Comparison of ENCODE assay signal across 20 cellular contexts in the genomic region with DNA sequence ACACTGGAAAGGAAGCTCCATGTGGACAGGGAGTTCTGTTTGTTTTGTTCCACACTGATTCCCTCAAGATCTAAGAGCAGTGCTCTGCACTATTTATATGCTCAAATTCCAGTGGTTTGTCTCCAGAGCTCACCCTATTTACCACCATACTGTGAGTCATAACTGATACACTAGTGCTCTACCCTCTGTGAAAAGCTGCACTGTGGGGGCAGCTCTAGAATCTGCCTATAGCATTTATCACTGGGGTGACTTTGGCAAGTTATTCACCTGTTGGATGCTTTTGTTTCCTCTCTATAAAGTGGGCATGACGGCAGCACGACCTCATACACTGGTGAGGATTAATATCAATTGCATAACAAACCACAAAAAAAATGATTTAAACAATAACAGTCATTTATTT.
DNase-seq lines count a peak whose midpoint lies in the region; ATAC-seq and TF ChIP-seq lines count a peak whose summit lies in the region.
"Had no signal": no experiment of that assay in that cellular context is flagged by ENCODE, and none has a peak within 500 bp of the region (broad histone marks: within the 10 kb centered on the region; RNA-seq: fewer than 3 reads in every experiment).

No MANE protein-coding gene starts in this region.

- no peak overlapping the region for H3K4me3 Mint-ChIP-seq in endodermal cell
- no peak overlapping the region for H3K4me3 Mint-ChIP-seq in activated naive CD8-positive, alpha-beta T cell treated with anti-CD3 and anti-CD28 coated beads, Interleukin-2, amount 50 U/mL, for 24 hours
- H3K4me3 Mint-ChIP-seq: activated CD8-positive, alpha-beta T cell treated with anti-CD3 and anti-CD28 coated beads, Interleukin-2, amount 10 ng/mL, durations not matched to agents 7 days and 5 days; CD4-positive, alpha-beta memory T cell; natural killer cell; type B pancreatic cell had no signal

- no peaks in the 10 kb centered on the region for H3K79me2 ChIP-seq in osteoblast (ENCODE audit: insufficient read depth, low read length)

- no peak overlapping the region for H2AFZ ChIP-seq in osteoblast (ENCODE audit: low read length)

- H3K36me3 ChIP-seq in osteoblast (ENCODE audit: insufficient read depth, low read length) (no peaks in the 10 kb centered on the region), endodermal cell (ENCODE audit: control insufficient read depth, insufficient read depth, low read length) (no peaks in the 10 kb centered on the region), stomach (no peaks in the 10 kb centered on the region)

- 94 to 95% methylated on average over 2 of the region's 2 CpGs for WGBS in endodermal cell (ENCODE audit: insufficient coverage in 1 of 2, insufficient read length in 1 of 2), 2 experiments
- WGBS in stomach, 5 donors = 50 to 91% (median 76%) methylated on average over 2 of the region's 2 CpGs

- TF ChIP-seq CTCF in fibroblast of mammary gland (conservative IDR thresholded peaks at IDR 0.05; ENCODE audit: control insufficient read depth, insufficient read depth, low read depth, low read length) = no peak
- TF ChIP-seq CTCF in osteoblast (IDR thresholded peaks at IDR 0.05; ENCODE audit: extremely low read depth, low read depth, low read length) = no peak
- TF ChIP-seq CTCF in endodermal cell (conservative IDR thresholded peaks at IDR 0.05) = no peak
- no peak for TF ChIP-seq CTCF in stomach (IDR thresholded peaks at IDR 0.05)

- H4K20me1 ChIP-seq in osteoblast (ENCODE audit: insufficient read depth, low read length) = no peaks in the 10 kb centered on the region

- peak; percentile 78 for ATAC-seq in SK-N-SH treated with all-trans-retinoic acid at 6 μM for 48 hours
- ATAC-seq in activated naive CD8-positive, alpha-beta T cell treated with anti-CD3 and anti-CD28 coated beads, Interleukin-2, amount 50 U/mL, for 24 hours = no peak
- ATAC-seq: activated CD8-positive, alpha-beta T cell treated with anti-CD3 and anti-CD28 coated beads, Interleukin-2, amount 10 ng/mL, durations not matched to agents 7 days and 5 days; GM12878; left ventricle myocardium superior; natural killer cell had no signal

- H3K36me3 Mint-ChIP-seq in endodermal cell (ENCODE audit: low read depth) = no peaks in the 10 kb centered on the region
- H3K36me3 Mint-ChIP-seq in activated naive CD8-positive, alpha-beta T cell treated with anti-CD3 and anti-CD28 coated beads, Interleukin-2, amount 50 U/mL, for 24 hours (ENCODE audit: low read depth) = no peaks in the 10 kb centered on the region
- H3K36me3 Mint-ChIP-seq: natural killer cell, type B pancreatic cell had no signal

- no peak overlapping the region for H3K27ac ChIP-seq in osteoblast (ENCODE audit: low read depth, low read length)
- no peak overlapping the region for H3K27ac ChIP-seq in endodermal cell (ENCODE audit: low read depth, low read length)
- no peak overlapping the region for H3K27ac ChIP-seq in stomach

- DNase-seq in H4 (ENCODE audit: low spot score) (peak; percentile 14), fibroblast of mammary gland (ENCODE audit: low read depth) (peak; percentile 72), osteoblast (ENCODE audit: insufficient read length, low spot score, missing footprints) (peak; percentile 71), endodermal cell (no peak), stomach (no peak), T-helper 2 cell (no peak)
- no peak for DNase-seq in activated naive CD8-positive, alpha-beta T cell treated with anti-CD3 and anti-CD28 coated beads, Interleukin-2, amount 50 U/mL, for 24 hours
- DNase-seq: activated CD8-positive, alpha-beta T cell treated with anti-CD3 and anti-CD28 coated beads, Interleukin-2, amount 10 ng/mL, durations not matched to agents 7 days and 5 days; CD4-positive, alpha-beta memory T cell; effector memory CD4-positive, alpha-beta T cell; left ventricle myocardium superior; natural killer cell; NCI-H2081; NCI-H82; Right ventricle myocardium superior; stimulated activated CD4-positive, alpha-beta T cell treated with anti-CD3 and anti-CD28 coated beads, Interleukin-2, amount 100 ng/mL, for 48 hours; T-helper 9 cell had no signal

- H3K4me2 ChIP-seq in osteoblast (ENCODE audit: insufficient read depth, low read length) = no peak overlapping the region

- H3K4me1 ChIP-seq in osteoblast (ENCODE audit: insufficient read depth, low read length) (peaks cover 5% of the 10 kb centered on the region), endodermal cell (ENCODE audit: control insufficient read depth, insufficient read depth, low read length) (no peaks in the 10 kb centered on the region), stomach (no peaks in the 10 kb centered on the region)

- H3K9me3 Mint-ChIP-seq in endodermal cell = no peaks in the 10 kb centered on the region
- peaks cover 4% of the 10 kb centered on the region for H3K9me3 Mint-ChIP-seq in activated naive CD8-positive, alpha-beta T cell treated with anti-CD3 and anti-CD28 coated beads, Interleukin-2, amount 50 U/mL, for 24 hours
- H3K9me3 Mint-ChIP-seq: type B pancreatic cell had no signal

- no peak overlapping the region for H3K9ac ChIP-seq in endodermal cell (ENCODE audit: extremely low read depth, low read length, poor library complexity, severe bottlenecking)

- H3K27me3 Mint-ChIP-seq in endodermal cell (ENCODE audit: insufficient read depth) = peaks cover 3% of the 10 kb centered on the region
- no peaks in the 10 kb centered on the region for H3K27me3 Mint-ChIP-seq in activated naive CD8-positive, alpha-beta T cell treated with anti-CD3 and anti-CD28 coated beads, Interleukin-2, amount 50 U/mL, for 24 hours
- H3K27me3 Mint-ChIP-seq: CD4-positive, alpha-beta memory T cell had no signal

- intact Hi-C loops in stomach (cut with DNase I; ENCODE audit: low total_unique reads) = no loop called here

- no peaks in the 10 kb centered on the region for H3K27me3 ChIP-seq in osteoblast (ENCODE audit: insufficient read depth, low read length)
- H3K27me3 ChIP-seq in endodermal cell (ENCODE audit: control insufficient read depth, insufficient read depth, low read length, poor library complexity, severe bottlenecking) = no peaks in the 10 kb centered on the region
- no peaks in the 10 kb centered on the region for H3K27me3 ChIP-seq in stomach

- no peak overlapping the region for H3K27ac Mint-ChIP-seq in endodermal cell
- H3K27ac Mint-ChIP-seq in activated naive CD8-positive, alpha-beta T cell treated with anti-CD3 and anti-CD28 coated beads, Interleukin-2, amount 50 U/mL, for 24 hours = no peak overlapping the region
- H3K27ac Mint-ChIP-seq: activated CD8-positive, alpha-beta T cell treated with anti-CD3 and anti-CD28 coated beads, Interleukin-2, amount 10 ng/mL, durations not matched to agents 7 days and 5 days; CD4-positive, alpha-beta memory T cell; natural killer cell; type B pancreatic cell had no signal

- peaks cover 4% of the 10 kb centered on the region for H3K9me3 ChIP-seq in osteoblast (ENCODE audit: low read depth, low read length)
- H3K9me3 ChIP-seq in endodermal cell (ENCODE audit: control insufficient read depth, low read length) = no peaks in the 10 kb centered on the region
- H3K9me3 ChIP-seq in stomach = no peaks in the 10 kb centered on the region

- no peak for TF ChIP-seq EP300 in stomach (IDR thresholded peaks at IDR 0.05)

- H3K4me3 ChIP-seq in fibroblast of mammary gland (ENCODE audit: control insufficient read depth, low read depth, low read length) = no peak overlapping the region
- H3K4me3 ChIP-seq in osteoblast (ENCODE audit: insufficient read depth, low read length) = no peak overlapping the region
- H3K4me3 ChIP-seq in endodermal cell (ENCODE audit: low read length) = no peak overlapping the region
- H3K4me3 ChIP-seq in stomach = no peak overlapping the region
- H3K4me3 ChIP-seq: GM12878 had no signal

- no peak for TF ChIP-seq POLR2A in stomach (IDR thresholded peaks at IDR 0.05)

- H3K4me1 Mint-ChIP-seq in endodermal cell = no peaks in the 10 kb centered on the region
- H3K4me1 Mint-ChIP-seq in activated naive CD8-positive, alpha-beta T cell treated with anti-CD3 and anti-CD28 coated beads, Interleukin-2, amount 50 U/mL, for 24 hours = no peaks in the 10 kb centered on the region
- H3K4me1 Mint-ChIP-seq: CD4-positive, alpha-beta memory T cell; natural killer cell had no signal

TF ChIP-seq in SK-N-SH treated with all-trans-retinoic acid at 6 μM for 48 hours, 23 proteins besides CTCF, POLR2A, EP300 and RAD21 (continues in another document):
- TF ChIP-seq SNAI2 (CRISPR knock-in tag; IDR thresholded peaks at IDR 0.05) (no peak), ZNF8 (CRISPR knock-in tag; IDR thresholded peaks at IDR 0.05) (no peak), RARB (CRISPR knock-in tag; IDR thresholded peaks at IDR 0.05) (no peak), PPARA (CRISPR knock-in tag; IDR thresholded peaks at IDR 0.05; ENCODE audit: borderline replicate concordance) (no peak), BACH2 (CRISPR knock-in tag; IDR thresholded peaks at IDR 0.05; ENCODE audit: borderline replicate concordance) (no peak)
- TF ChIP-seq, protein P1, sequence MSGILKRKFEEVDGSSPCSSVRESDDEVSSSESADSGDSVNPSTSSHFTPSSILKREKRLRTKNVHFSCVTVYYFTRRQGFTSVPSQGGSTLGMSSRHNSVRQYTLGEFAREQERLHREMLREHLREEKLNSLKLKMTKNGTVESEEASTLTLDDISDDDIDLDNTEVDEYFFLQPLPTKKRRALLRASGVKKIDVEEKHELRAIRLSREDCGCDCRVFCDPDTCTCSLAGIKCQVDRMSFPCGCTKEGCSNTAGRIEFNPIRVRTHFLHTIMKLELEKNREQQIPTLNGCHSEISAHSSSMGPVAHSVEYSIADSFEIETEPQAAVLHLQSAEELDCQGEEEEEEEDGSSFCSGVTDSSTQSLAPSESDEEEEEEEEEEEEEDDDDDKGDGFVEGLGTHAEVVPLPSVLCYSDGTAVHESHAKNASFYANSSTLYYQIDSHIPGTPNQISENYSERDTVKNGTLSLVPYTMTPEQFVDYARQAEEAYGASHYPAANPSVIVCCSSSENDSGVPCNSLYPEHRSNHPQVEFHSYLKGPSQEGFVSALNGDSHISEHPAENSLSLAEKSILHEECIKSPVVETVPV (CRISPR knock-in tag; IDR thresholded peaks at IDR 0.05) = no peak
- TF ChIP-seq, protein P2, sequence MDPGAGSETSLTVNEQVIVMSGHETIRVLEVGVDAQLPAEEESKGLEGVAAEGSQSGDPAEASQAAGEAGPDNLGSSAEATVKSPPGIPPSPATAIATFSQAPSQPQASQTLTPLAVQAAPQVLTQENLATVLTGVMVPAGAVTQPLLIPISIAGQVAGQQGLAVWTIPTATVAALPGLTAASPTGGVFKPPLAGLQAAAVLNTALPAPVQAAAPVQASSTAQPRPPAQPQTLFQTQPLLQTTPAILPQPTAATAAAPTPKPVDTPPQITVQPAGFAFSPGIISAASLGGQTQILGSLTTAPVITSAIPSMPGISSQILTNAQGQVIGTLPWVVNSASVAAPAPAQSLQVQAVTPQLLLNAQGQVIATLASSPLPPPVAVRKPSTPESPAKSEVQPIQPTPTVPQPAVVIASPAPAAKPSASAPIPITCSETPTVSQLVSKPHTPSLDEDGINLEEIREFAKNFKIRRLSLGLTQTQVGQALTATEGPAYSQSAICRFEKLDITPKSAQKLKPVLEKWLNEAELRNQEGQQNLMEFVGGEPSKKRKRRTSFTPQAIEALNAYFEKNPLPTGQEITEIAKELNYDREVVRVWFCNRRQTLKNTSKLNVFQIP (CRISPR knock-in tag; IDR thresholded peaks at IDR 0.05; ENCODE audit: borderline replicate concordance, low read depth) = no peak

Comparison
In these comparisons a context has a peak if more than half of its experiments do, and no peak if none do; other contexts are left out.
1. DNase-seq: peak in H4 (single experiment), fibroblast of mammary gland (single experiment) and osteoblast (single experiment); none in endodermal cell (single experiment), stomach (single experiment), activated naive CD8-positive, alpha-beta T cell treated with anti-CD3 and anti-CD28 coated beads, Interleukin-2, amount 50 U/mL, for 24 hours (single experiment) and T-helper 2 cell (0 of 5).